8 cellular contexts compared by ENCODE assay signal in genomic region chr1:6392880-6393399, GRCh38. TPM values are rescaled to one million over a fixed set of nuclear protein-coding genes. Genes with fewer than 3 reads are reported as not detected.
DNase-seq lines count a peak whose midpoint lies in the region; ATAC-seq and TF ChIP-seq lines count a peak whose summit lies in the region.

No MANE protein-coding gene starts in this region.

- DNase-seq in colonic mucosa: peak; percentile 37
- DNase-seq in myocyte (ENCODE audit: low read depth): peak; percentile 13
- no peak for DNase-seq in NCI-H1930 (lab: John Stamatoyannopoulos, UW)
- no peak for DNase-seq in stimulated activated CD8-positive, alpha-beta memory T cell treated with anti-CD3 and anti-CD28 coated beads, Interleukin-4, amount 100 ng/mL, for 48 hours
- no peak for DNase-seq in SW480 (ENCODE audit: low spot score)

- peak; percentile 28 for ATAC-seq in GM19455 (IDR thresholded peaks at IDR 0.05; ENCODE audit: unreplicated experiment)

- H3K4me3 ChIP-seq in colonic mucosa: peak overlapping the region; percentile 53

- intact Hi-C loops in colonic mucosa (cut with DNase I): no loop called here

- H3K4me1 ChIP-seq in colonic mucosa: peaks cover 10% of the 10 kb centered on the region

- H3K9me3 ChIP-seq in KOPT-K1 (ENCODE audit: insufficient read depth, low read length, poor library complexity, severe bottlenecking) (no peaks in the 10 kb centered on the region), colonic mucosa (no peaks in the 10 kb centered on the region)

- H3K27ac ChIP-seq in C4-2B: peak overlapping the region; percentile 87
- H3K27ac ChIP-seq in KOPT-K1 (ENCODE audit: low read depth, low read length, poor library complexity, severe bottlenecking): peak overlapping the region; percentile 94
- peak overlapping the region; percentile 98 for H3K27ac ChIP-seq in colonic mucosa

- H3K9ac ChIP-seq in colonic mucosa (ENCODE audit: low read depth in 2 of 2, low read length in 2 of 2): peak overlapping the region; percentile 64 to 70

- TF ChIP-seq CTCF in C4-2B (conservative IDR thresholded peaks at IDR 0.05) (no peak), colonic mucosa (IDR thresholded peaks at IDR 0.05) (no peak)

- H3K36me3 ChIP-seq in KOPT-K1 (ENCODE audit: insufficient read depth, low read length) (peaks cover 7% of the 10 kb centered on the region; the same call in 1 of the 2 replicates), colonic mucosa (no peaks in the 10 kb centered on the region)

- no peaks in the 10 kb centered on the region for H3K27me3 ChIP-seq in colonic mucosa

RNA-seq across cellular contexts. Expression of gene ACOT7, which starts 0.6 kb away (rescaled TPM):
- total RNA-seq in colonic mucosa (100 to 1,000 TPM in 1 of 2 donors, 10 to 100 TPM in 1; 48.7 to 125 TPM), myocyte (18.7 and 35.2 TPM in 2 replicates)
- 53.9 TPM for polyA plus RNA-seq in myocyte (2012)

RNA-seq across cellular contexts. Expression of gene HES2, which starts 26.8 kb away (rescaled TPM):
- total RNA-seq in colonic mucosa (10 to 100 TPM; 14.2 to 24.0 TPM), myocyte (12.5 and 24.4 TPM in 2 replicates)
- 3.5 TPM for polyA plus RNA-seq in myocyte (2012)

RNA-seq across cellular contexts. Expression of gene ESPN, which starts 31.6 kb away (rescaled TPM):
- total RNA-seq in colonic mucosa: 10 to 100 TPM; 74.3 to 98.0 TPM
- total RNA-seq in myocyte: 0.03 and 0.31 TPM in 2 replicates
- polyA plus RNA-seq in myocyte (2012): 0.84 TPM

Comparison
In these comparisons a context has a peak if more than half of its experiments do, and no peak if none do; other contexts are left out.
1. DNase-seq: peak in colonic mucosa (single experiment) and myocyte (single experiment); none in NCI-H1930 (0 of 2), stimulated activated CD8-positive, alpha-beta memory T cell treated with anti-CD3 and anti-CD28 coated beads, Interleukin-4, amount 100 ng/mL, for 48 hours (single experiment) and SW480 (single experiment).
2. RNA of gene ESPN, which starts 31.6 kb away (total RNA-seq): 74.3 to 98.0 TPM in colonic mucosa; 0.03 to 0.31 TPM in myocyte; every median in the first group is over 10 times any median in the second.
3. Peak in every context shown above with its lines, with median percentiles within 50 percentile points of each other: H3K27ac ChIP-seq.